Comparison of ENCODE assay signal across 1 cellular context in genomic region chr17:49523706-49524472, GRCh38.
TF ChIP-seq lines count a peak whose summit lies in the region.

No MANE protein-coding gene starts in this region.

TF ChIP-seq in GM23338, 12 proteins besides CTCF, POLR2A, EP300 and RAD21 (continued from another document):
- TF ChIP-seq ZNF462 (CRISPR knock-in tag; IDR thresholded peaks at IDR 0.05), result no peak
- no peak for TF ChIP-seq EZH2 (IDR thresholded peaks at IDR 0.05; ENCODE audit: low read depth, unreplicated experiment)
- no peak for TF ChIP-seq NANOG (IDR thresholded peaks at IDR 0.05; ENCODE audit: borderline replicate concordance)
- TF ChIP-seq ZNF114 (CRISPR knock-in tag; IDR thresholded peaks at IDR 0.05), result no peak
- no peak for TF ChIP-seq JUNB (IDR thresholded peaks at IDR 0.05; ENCODE audit: unreplicated experiment)
- TF ChIP-seq EZH2phosphoT487 (IDR thresholded peaks at IDR 0.05; ENCODE audit: unreplicated experiment), result no peak
- no peak for TF ChIP-seq REST (IDR thresholded peaks at IDR 0.05; ENCODE audit: unreplicated experiment)
- no peak for TF ChIP-seq STAT1 (IDR thresholded peaks at IDR 0.05; ENCODE audit: unreplicated experiment)
- no peak for TF ChIP-seq CREB1 (CRISPR knock-in tag; IDR thresholded peaks at IDR 0.05; ENCODE audit: low read depth)
